Comparison of ENCODE assay signal across 12 cellular contexts in the genomic region with DNA sequence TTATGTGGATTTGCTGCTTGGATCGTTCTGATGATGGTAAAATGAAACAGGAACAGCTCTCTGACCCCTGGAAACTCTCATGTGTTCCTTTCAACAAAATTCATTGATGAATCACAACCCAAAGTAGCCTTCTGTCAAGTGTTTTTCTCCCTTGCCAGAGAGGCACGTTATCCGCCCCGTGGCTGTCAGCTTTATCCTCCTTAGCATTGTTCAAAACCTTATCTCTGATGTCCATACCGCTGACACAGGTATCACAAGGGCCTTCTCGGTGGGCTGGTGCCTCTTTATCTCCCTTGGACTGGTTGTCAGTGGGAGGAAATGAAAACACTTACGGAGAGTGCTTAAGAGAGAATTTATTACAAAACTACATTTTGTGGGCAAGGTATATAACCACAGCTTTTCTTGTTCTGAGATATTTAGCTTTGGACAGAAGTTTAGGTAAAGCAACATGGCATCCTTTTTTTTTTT.
DNase-seq lines count a peak whose midpoint lies in the region; ATAC-seq and FAIRE-seq lines count a peak whose summit lies in the region.
"Had no signal": no experiment of that assay in that cellular context is flagged by ENCODE, and none has a peak within 500 bp of the region (broad histone marks: within the 10 kb centered on the region; RNA-seq: fewer than 3 reads in every experiment).

No MANE protein-coding gene starts in this region.

- no peaks in the 10 kb centered on the region for H3K9me3 ChIP-seq in SJSA1 (replicated peaks)
- no peaks in the 10 kb centered on the region for H3K9me3 ChIP-seq in GM23248 (ENCODE audit: low read depth)

- WGBS in GM23248 (ENCODE audit: low coverage in 1 of 2, low lambda C conversion rate in 2 of 2, missing lambda C conversion rate in 2 of 2), 2 experiments = 73 to 77% methylated on average over 7 of the region's 7 CpGs

- no peaks in the 10 kb centered on the region for H3K79me2 ChIP-seq in GM23248 (ENCODE audit: insufficient read depth)

- intact Hi-C loops in sciatic nerve (cut with DNase I) = no loop called here

- H3K4me3 ChIP-seq in SJSA1 = no peak overlapping the region
- no peak overlapping the region for H3K4me3 ChIP-seq in GM23248
- H3K4me3 ChIP-seq: lung, SK-N-MC had no signal

- H3K4me1 ChIP-seq in SJSA1 (replicated peaks) (peaks cover 63% of the 10 kb centered on the region), GM23248 (ENCODE audit: insufficient read depth) (peaks cover 20% of the 10 kb centered on the region)

- no peaks in the 10 kb centered on the region for H3K9me2 ChIP-seq in GM23248 (ENCODE audit: insufficient read depth)

- DNase-seq in SJSA1 (ENCODE audit: low read depth in 1 of 2, low spot score in 2 of 2) = no peak
- DNase-seq in myocyte (ENCODE audit: low read depth) = peak; percentile 35
- no peak for DNase-seq in GM23248
- DNase-seq in GM19239 (ENCODE audit: insufficient read length, low spot score) = no peak
- no peak for DNase-seq in DMS153 treated with DMSO at 0.1 percent for 48 hours (lab: John Stamatoyannopoulos, UW; ENCODE audit: unreplicated experiment)
- DNase-seq in sciatic nerve (ENCODE audit: low spot score) = no peak
- DNase-seq: activated naive CD4-positive, alpha-beta T cell treated with anti-CD3 and anti-CD28 coated beads, Interleukin-2, amount 10 ng/mL, durations not matched to agents 7 days and 5 days; NCI-H1105 had no signal

- no peak overlapping the region for H2AFZ ChIP-seq in GM23248

- H3K36me3 ChIP-seq in SJSA1 = peaks cover 29% of the 10 kb centered on the region
- H3K36me3 ChIP-seq in GM23248 (ENCODE audit: low read depth) = no peaks in the 10 kb centered on the region

- H3K4me2 ChIP-seq in GM23248 (ENCODE audit: unreplicated experiment) = no peak overlapping the region

- no peaks in the 10 kb centered on the region for H3F3A ChIP-seq in GM23248 (ENCODE audit: insufficient read depth)

- ATAC-seq in GM19351 (IDR thresholded peaks at IDR 0.05; ENCODE audit: unreplicated experiment) (peak; percentile 52), HG02973 (IDR thresholded peaks at IDR 0.05; ENCODE audit: unreplicated experiment) (peak; percentile 44), sciatic nerve (no peak)

- no peak overlapping the region for H3K9ac ChIP-seq in GM23248

- in situ Hi-C loops in GM23248 (cut with MboI) = no loop called here

- H3K27me3 ChIP-seq in SJSA1 (replicated peaks) = no peaks in the 10 kb centered on the region
- no peaks in the 10 kb centered on the region for H3K27me3 ChIP-seq in GM23248 (replicated peaks; ENCODE audit: insufficient read depth)

- peak overlapping the region; percentile 71 for H3K27ac ChIP-seq in SJSA1
- H3K27ac ChIP-seq in GM23248 = no peak overlapping the region
- H3K27ac ChIP-seq: SK-N-MC had no signal

- H4K20me1 ChIP-seq in GM23248 (ENCODE audit: insufficient read depth) = no peaks in the 10 kb centered on the region

- no peak for FAIRE-seq in GM19239 (lab: Jason Lieb, UNC)
